In genomic region chr22:32106930-32107329, GRCh38 we compare ENCODE assay signal across 12 cellular contexts. TPM values are rescaled to one million over a fixed set of nuclear protein-coding genes. Genes with fewer than 3 reads are reported as not detected.
DNase-seq lines count a peak whose midpoint lies in the region; ATAC-seq lines count a peak whose summit lies in the region.
"Had no signal": no experiment of that assay in that cellular context is flagged by ENCODE, and none has a peak within 500 bp of the region (broad histone marks: within the 10 kb centered on the region; RNA-seq: fewer than 3 reads in every experiment).

No MANE protein-coding gene starts in this region.

- H3K27me3 ChIP-seq in iPS DF 6.9 (ENCODE audit: control insufficient read depth, insufficient read depth, low read length): no peaks in the 10 kb centered on the region

- no peak overlapping the region for H3K27ac ChIP-seq in iPS DF 6.9 (ENCODE audit: low read length)
- H3K27ac ChIP-seq: parathyroid adenoma had no signal

- no peaks in the 10 kb centered on the region for H3K36me3 ChIP-seq in iPS DF 6.9 (ENCODE audit: control insufficient read depth, insufficient read depth, low read length)

- no peak for ATAC-seq in esophagus mucosa
- no peak for ATAC-seq in GM21576 (IDR thresholded peaks at IDR 0.05; ENCODE audit: unreplicated experiment)
- ATAC-seq in HG02970 (IDR thresholded peaks at IDR 0.05; ENCODE audit: low FRiP score, unreplicated experiment): no peak
- ATAC-seq: activated T-cell treated with anti-CD3 and anti-CD28 coated beads, Interleukin-2, amount 50 U/mL, for 72 hours had no signal

- H3K4me3 ChIP-seq in iPS DF 6.9 (ENCODE audit: low read length): no peak overlapping the region

- H3K9me3 ChIP-seq in iPS DF 6.9 (ENCODE audit: control insufficient read depth, insufficient read depth, low read length): no peaks in the 10 kb centered on the region
- H3K9me3 ChIP-seq: Caco-2 had no signal

- H3K4me1 ChIP-seq in iPS DF 6.9 (ENCODE audit: control insufficient read depth, insufficient read depth, low read length): no peaks in the 10 kb centered on the region
- H3K4me1 ChIP-seq: Caco-2, parathyroid adenoma had no signal

- no CpG with 5 or more reads among the region's 1 CpG for WGBS in iPS DF 6.9 (ENCODE audit: insufficient coverage, insufficient read length)

- DNase-seq in Caki2 (ENCODE audit: low read depth) (peak; percentile 36), HPDE6-E6E7 (ENCODE audit: extremely low spot score) (peak; percentile 12), iPS DF 6.9 (ENCODE audit: low read depth, low spot score) (peak; percentile 33)
- peak; percentile 5 for DNase-seq in activated CD4-positive, alpha-beta T cell treated with anti-CD3 and anti-CD28 coated beads, Interleukin-2, amount 50 U/mL, for 1 hour
- DNase-seq in effector CD4-positive, alpha-beta T cell: no peak
- DNase-seq: activated T-cell treated with anti-CD3 and anti-CD28 coated beads, Interleukin-2, amount 50 U/mL, for 72 hours had no signal

- in situ Hi-C loops in Caki2 (cut with HindIII; ENCODE audit: low pct_unique_long_range_greater_than_20kb, low sequenced_read_pairs): no loop called here

RNA-seq across cellular contexts. Expression of gene C22orf42, which starts 52.2 kb away (rescaled TPM):
- not detected in 2 replicates for total RNA-seq in Caki2 (2014; rRNA removed; shearing (Covaris generic); ENCODE audit: low replicate concordance)
- total RNA-seq in esophagus mucosa: not detected
- total RNA-seq: activated T-cell treated with anti-CD3 and anti-CD28 coated beads, Interleukin-2, amount 50 U/mL, for 72 hours; Caco-2; urinary bladder had no signal
